Comparison of ENCODE assay signal across 8 cellular contexts in genomic region chr7:5523712-5524561, GRCh38. TPM values are rescaled to one million over a fixed set of nuclear protein-coding genes. Genes with fewer than 3 reads are reported as not detected.
DNase-seq lines count a peak whose midpoint lies in the region; ATAC-seq, FAIRE-seq and TF ChIP-seq lines count a peak whose summit lies in the region.
"Not testable (repeated sequence)": the region's sequence is repeated elsewhere in the genome, so short reads cannot be mapped to it uniquely, and the experiment has no call there.

No MANE protein-coding gene starts in this region.

- POLR2A ChIA-PET in Caco-2 (lab: Charles Lee) = interaction anchor here (0.6 to 2.1 kb wide), 4 partner anchors 10 to 154 kb away, joined by 3 to 11 read pairs (median 6); no protein-coding TSS in a partner anchor
- POLR2A ChIA-PET in RWPE1 (lab: Yijun Ruan, JAX; ENCODE audit: low non-redundant PET) = interaction anchor here (0.7 kb wide), 1 partner anchor 30 kb away, joined by 3 read pairs; no protein-coding TSS in a partner anchor
- POLR2A ChIA-PET in activated CD4-positive, alpha-beta memory T cell treated with anti-CD3 and anti-CD28 coated beads, Interleukin-2, amount 10 ng/mL, durations not matched to agents 7 days and 5 days (lab: Charles Lee) = interaction anchor here (0.6 to 4.3 kb wide), 8 partner anchors 8 to 249 kb away, joined by 3 to 20 read pairs (median 7); no protein-coding TSS in a partner anchor
- POLR2A ChIA-PET in K562 (lab: Yijun Ruan, JAX) = interaction anchor here (0.5 to 5.3 kb wide), 25 partner anchors 15 to 320 kb away, joined by 3 to 71 read pairs (median 4); no protein-coding TSS in a partner anchor
- POLR2A ChIA-PET in naive thymus-derived CD4-positive, alpha-beta T cell (lab: Charles Lee) = interaction anchor here (1.1 to 2.7 kb wide), 3 partner anchors 29 to 171 kb away, joined by 3 to 13 read pairs (median 3); no protein-coding TSS in a partner anchor

- H3K4me1 ChIP-seq in Caco-2 (peaks cover 18% of the 10 kb centered on the region), K562 (replicated peaks in 1 of 2; ENCODE audit: control insufficient read depth in 2 of 2, insufficient read depth in 2 of 2, low read length in 2 of 2) (peaks cover 13 to 15% of the 10 kb centered on the region in 2 experiments; a peak in 4 of 5 replicates)
- H3K4me1 ChIP-seq in naive thymus-derived CD4-positive, alpha-beta T cell (ENCODE audit: control insufficient read depth in 2 of 2, insufficient read depth in 2 of 2, low read length in 2 of 2) = not testable (repeated sequence)

- CTCF ChIA-PET in Caco-2 (lab: Charles Lee) = interaction anchor here (0.6 kb wide), 1 partner anchor 1528 kb away, joined by 4 read pairs; no protein-coding TSS in a partner anchor
- CTCF ChIA-PET in RWPE1 (lab: Yijun Ruan, JAX); K562 (lab: Yijun Ruan, JAX; ENCODE audit: low intra/inter-chr PET ratio): not testable (repeated sequence)
- CTCF ChIA-PET in activated CD4-positive, alpha-beta memory T cell treated with anti-CD3 and anti-CD28 coated beads, Interleukin-2, amount 10 ng/mL, durations not matched to agents 7 days and 5 days (lab: Charles Lee) = interaction anchor here (0.6 to 4.4 kb wide), 2 partner anchors 15 to 35 kb away, joined by 3 to 33 read pairs; no protein-coding TSS in a partner anchor
- CTCF ChIA-PET in naive thymus-derived CD4-positive, alpha-beta T cell (lab: Charles Lee) = interaction anchor here (0.7 kb wide), 2 partner anchors 127 to 315 kb away, joined by 4 read pairs; no protein-coding TSS in a partner anchor

- H3K36me3 ChIP-seq in Caco-2 (ENCODE audit: control insufficient read depth, insufficient read depth, low read length) = peaks cover 20% of the 10 kb centered on the region
- peaks cover 43% of the 10 kb centered on the region for H3K36me3 ChIP-seq in K562 (ENCODE audit: control insufficient read depth, insufficient read depth, low read length)
- peaks cover 16 to 34% (median 21%) of the 10 kb centered on the region in 3 experiments for H3K36me3 ChIP-seq in naive thymus-derived CD4-positive, alpha-beta T cell (ENCODE audit: control insufficient read depth in 2 of 3, insufficient read depth in 3 of 3, low read length in 3 of 3)

- H3K36me3 Mint-ChIP-seq in Caco-2 (ENCODE audit: insufficient read depth, unreplicated experiment) (peaks cover 100% of the 10 kb centered on the region), HFFc6 (ENCODE audit: low read depth) (peaks cover 45% of the 10 kb centered on the region)
- peaks cover 45% of the 10 kb centered on the region for H3K36me3 Mint-ChIP-seq in activated CD4-positive, alpha-beta memory T cell treated with anti-CD3 and anti-CD28 coated beads, Interleukin-2, amount 10 ng/mL, durations not matched to agents 7 days and 5 days (ENCODE audit: low read depth)
- H3K36me3 Mint-ChIP-seq in naive thymus-derived CD4-positive, alpha-beta T cell = peaks cover 16 to 41% (median 17%) of the 10 kb centered on the region in 5 donors

- not testable (repeated sequence) for TF ChIP-seq CTCF in Caco-2 (IDR thresholded peaks at IDR 0.05; ENCODE audit: insufficient read depth in 1 of 2, low read depth in 1 of 2, low read length in 1 of 2, severe bottlenecking in 1 of 2, unreplicated experiment in 1 of 2); HFFc6 (IDR thresholded peaks at IDR 0.05); RWPE1 (conservative IDR thresholded peaks at IDR 0.05; ENCODE audit: low read depth); K562 (IDR thresholded peaks at IDR 0.05 in 2 of 3, conservative IDR thresholded peaks at IDR 0.05 in 1 of 3; ENCODE audit: insufficient read depth in 2 of 3, low read depth in 1 of 3, low read length in 3 of 3); fibroblast of pulmonary artery (IDR thresholded peaks at IDR 0.05; ENCODE audit: low read length, missing control alignments)

- not testable (repeated sequence) for H3K4me2 ChIP-seq in K562 (ENCODE audit: insufficient read depth, low read length)

- ATAC-seq in K562; naive thymus-derived CD4-positive, alpha-beta T cell; stimulated activated naive CD8-positive, alpha-beta T cell treated with anti-CD3 and anti-CD28 coated beads, Interleukin-15, Interleukin-2, amounts not matched to agents 100 U/mL and 50 U/mL, for 24 hours: not testable (repeated sequence)

- not testable (repeated sequence) for FAIRE-seq in K562 (lab: Jason Lieb, UNC)

- peak overlapping the region; percentile 99 for H3K27ac ChIP-seq in RWPE1
- H3K27ac ChIP-seq in K562 (ENCODE audit: extremely low read depth, low read depth, low read length); naive thymus-derived CD4-positive, alpha-beta T cell (ENCODE audit: low read depth, low read length): not testable (repeated sequence)

- H4K20me1 ChIP-seq in K562 (replicated peaks; ENCODE audit: control insufficient read depth, insufficient read depth, low read length) = peaks cover 34% of the 10 kb centered on the region

- not testable (repeated sequence) for TF ChIP-seq EP300 in K562 (IDR thresholded peaks at IDR 0.05; ENCODE audit: low read length)

- in situ Hi-C loops in K562 (cut with MboI) = not testable (repeated sequence)

- H3K4me1 Mint-ChIP-seq in Caco-2 (ENCODE audit: low read depth, unreplicated experiment) (peaks cover 15% of the 10 kb centered on the region), HFFc6 (ENCODE audit: low read depth) (peaks cover 19% of the 10 kb centered on the region)
- peaks cover 30% of the 10 kb centered on the region for H3K4me1 Mint-ChIP-seq in activated CD4-positive, alpha-beta memory T cell treated with anti-CD3 and anti-CD28 coated beads, Interleukin-2, amount 10 ng/mL, durations not matched to agents 7 days and 5 days
- H3K4me1 Mint-ChIP-seq in naive thymus-derived CD4-positive, alpha-beta T cell = peaks cover 31 to 49% (median 38%) of the 10 kb centered on the region in 7 donors

- peaks cover 19% of the 10 kb centered on the region for H3K9me1 ChIP-seq in K562 (ENCODE audit: control insufficient read depth, insufficient read depth, low read length)

- H3K9me3 Mint-ChIP-seq in Caco-2 (ENCODE audit: unreplicated experiment); activated CD4-positive, alpha-beta memory T cell treated with anti-CD3 and anti-CD28 coated beads, Interleukin-2, amount 10 ng/mL, durations not matched to agents 7 days and 5 days: not testable (repeated sequence)
- peaks cover 26% of the 10 kb centered on the region for H3K9me3 Mint-ChIP-seq in HFFc6
- peaks cover 0 to 24% (median 0%) of the 10 kb centered on the region in 11 donors for H3K9me3 Mint-ChIP-seq in naive thymus-derived CD4-positive, alpha-beta T cell

- H3K9me3 ChIP-seq in Caco-2; K562 (replicated peaks; ENCODE audit: control insufficient read depth, insufficient read depth, low read depth, low read length); naive thymus-derived CD4-positive, alpha-beta T cell (ENCODE audit: control insufficient read depth in 2 of 3, low read length in 3 of 3): not testable (repeated sequence)

- peak; percentile 74 for TF ChIP-seq POLR2A in K562 (conservative IDR thresholded peaks at IDR 0.05)

- BruUV-seq in Caco-2 (replicated peaks; lab: Mats Ljungman, UMichigan); K562 (replicated peaks; lab: Mats Ljungman, UMichigan): not testable (repeated sequence)

- H3K27ac Mint-ChIP-seq in Caco-2 (ENCODE audit: unreplicated experiment) (peak overlapping the region; percentile 70), HFFc6 (peak overlapping the region; percentile 95)
- peak overlapping the region; percentile 79 for H3K27ac Mint-ChIP-seq in activated CD4-positive, alpha-beta memory T cell treated with anti-CD3 and anti-CD28 coated beads, Interleukin-2, amount 10 ng/mL, durations not matched to agents 7 days and 5 days
- peak overlapping the region in 8 of 9 donors; percentile 54 to 95 (median 81) for H3K27ac Mint-ChIP-seq in naive thymus-derived CD4-positive, alpha-beta T cell

- H3K27me3 Mint-ChIP-seq in Caco-2 (ENCODE audit: insufficient read depth, unreplicated experiment); activated CD4-positive, alpha-beta memory T cell treated with anti-CD3 and anti-CD28 coated beads, Interleukin-2, amount 10 ng/mL, durations not matched to agents 7 days and 5 days: not testable (repeated sequence)
- peaks cover 88% of the 10 kb centered on the region for H3K27me3 Mint-ChIP-seq in HFFc6 (ENCODE audit: insufficient read depth)
- H3K27me3 Mint-ChIP-seq in naive thymus-derived CD4-positive, alpha-beta T cell = peaks cover 0 to 16% (median 0%) of the 10 kb centered on the region in 5 donors

- DNase-seq in Caco-2 (peak; percentile 61 to 76), K562 (ENCODE audit: extremely low read depth in 1 of 4, low spot score in 3 of 4) (peak in 2 of 4 experiments; percentile 4 to 23), fibroblast of pulmonary artery (ENCODE audit: low read depth) (peak; percentile 75)
- not testable (repeated sequence) for DNase-seq in HFFc6; RWPE1 (ENCODE audit: low spot score)
- peak; percentile 42 for DNase-seq in activated CD4-positive, alpha-beta memory T cell treated with anti-CD3 and anti-CD28 coated beads, Interleukin-2, amount 10 ng/mL, durations not matched to agents 7 days and 5 days
- peak in 2 of 9 donors; percentile 18 to 21 for DNase-seq in naive thymus-derived CD4-positive, alpha-beta T cell
- peak; percentile 45 for DNase-seq in stimulated activated naive CD8-positive, alpha-beta T cell treated with anti-CD3 and anti-CD28 coated beads, Interleukin-15, Interleukin-2, amounts not matched to agents 100 U/mL and 50 U/mL, for 24 hours

- not testable (repeated sequence) for H3K27me3 ChIP-seq in Caco-2 (replicated peaks; ENCODE audit: control insufficient read depth, insufficient read depth, low read length); K562 (ENCODE audit: control insufficient read depth in 2 of 2, insufficient read depth in 2 of 2, low read length in 2 of 2); naive thymus-derived CD4-positive, alpha-beta T cell (ENCODE audit: control insufficient read depth in 2 of 2, insufficient read depth in 2 of 2, low read length in 2 of 2)

- WGBS in K562 (ENCODE audit: insufficient coverage, low coverage, missing lambda C conversion rate) = 82% methylated on average over 15 of the region's 17 CpGs

- H3K79me2 ChIP-seq in K562 (ENCODE audit: control insufficient read depth, insufficient read depth, low read length) = peaks cover 20% of the 10 kb centered on the region

- intact Hi-C loops in Caco-2 (cut with micrococcal nuclease; ENCODE audit: unreplicated experiment); K562 (cut with micrococcal nuclease); naive thymus-derived CD4-positive, alpha-beta T cell (cut with micrococcal nuclease): not testable (repeated sequence)

- not testable (repeated sequence) for H2AFZ ChIP-seq in K562 (ENCODE audit: low read depth, low read length)

- H3K4me3 ChIP-seq in Caco-2 (ENCODE audit: low read depth, low read length); K562; fibroblast of pulmonary artery (replicated peaks; ENCODE audit: low read depth, low read length); naive thymus-derived CD4-positive, alpha-beta T cell (ENCODE audit: low read length): not testable (repeated sequence)

- H3K4me3 Mint-ChIP-seq in Caco-2 (ENCODE audit: unreplicated experiment) = not testable (repeated sequence)
- peak overlapping the region; percentile 56 for H3K4me3 Mint-ChIP-seq in HFFc6
- peak overlapping the region; percentile 49 for H3K4me3 Mint-ChIP-seq in activated CD4-positive, alpha-beta memory T cell treated with anti-CD3 and anti-CD28 coated beads, Interleukin-2, amount 10 ng/mL, durations not matched to agents 7 days and 5 days
- peak overlapping the region in 1 of 10 donors; percentile 27 for H3K4me3 Mint-ChIP-seq in naive thymus-derived CD4-positive, alpha-beta T cell

- not testable (repeated sequence) for H3K9ac ChIP-seq in K562 (ENCODE audit: insufficient read depth in 1 of 2, low read depth in 2 of 2, low read length in 2 of 2)

- not testable (repeated sequence) for TF ChIP-seq RAD21 in K562 (CRISPR knock-in tag; conservative IDR thresholded peaks at IDR 0.05 in 1 of 2, IDR thresholded peaks at IDR 0.05 in 1 of 2)

RNA-seq across cellular contexts. Expression of gene ACTB, which starts 6.5 kb away (rescaled TPM):
- 3,565 and 4,201 TPM in 2 replicates for total RNA-seq in Caco-2 (2022)
- total RNA-seq in HFFc6 (2021; fragmentation: NEBNext Ultra II Directional; extraction: Animal tissue kit (Norgen Biotek cat#: 25700)) = over 10,000 TPM in 5 of 6 experiments, 1,000 to 10,000 TPM in 1; 9,852 to 14,845 (median 13,380) TPM
- total RNA-seq in activated CD4-positive, alpha-beta memory T cell treated with anti-CD3 and anti-CD28 coated beads, Interleukin-2, amount 10 ng/mL, durations not matched to agents 7 days and 5 days = over 10,000 TPM; 11,429 to 11,435 TPM
- 442 and 814 TPM in 2 replicates for total RNA-seq in K562 (2011; cell fraction: chromatin; rRNA removed; ENCODE audit: low replicate concordance)
- 822 and 827 TPM in 2 replicates for total RNA-seq in K562 (2011; cell fraction: nucleolus; rRNA removed)
- 612 and 733 TPM in 2 replicates for total RNA-seq in K562 (2011; cell fraction: nucleoplasm; rRNA removed)
- 1,050 and 1,578 TPM in 2 replicates for total RNA-seq in K562 (2014; rRNA removed)
- 1,330 and 1,372 TPM in 2 replicates for total RNA-seq in K562 (2014; rRNA removed; fragmentation: Illumina TruSeq; extraction: Trizol)
- 1,064 and 1,131 TPM in 2 replicates for total RNA-seq in K562 (2015; rRNA removed; fragmentation: Illumina TruSeq; extraction: Trizol)
- 3,434 and 3,475 TPM in 2 replicates for total RNA-seq in K562 (2021)
- polyA plus RNA-seq in K562 (2011; rRNA removed) = 394 and 1,035 TPM in 2 replicates
- 886 and 917 TPM in 2 replicates for polyA plus RNA-seq in K562 (2011; cell fraction: cytosol; rRNA removed)
- polyA plus RNA-seq in K562 (2011; cell fraction: nucleus; rRNA removed) = 1,199 and 1,212 TPM in 2 replicates
- polyA plus RNA-seq in K562 (2012) = 3,171 and 3,886 TPM in 2 replicates
- polyA plus RNA-seq in K562 (2014; fragmentation: Illumina TruSeq; extraction: Trizol) = 3,161 and 3,227 TPM in 2 replicates
- 1,000 to 10,000 TPM; 1,484 to 2,232 TPM for polyA plus RNA-seq in K562 (2014; fragmentation: Nextera tagmentation; extraction: Ambion mirVana)
- polyA plus RNA-seq in K562 (2014; rRNA removed) = 1,030 and 1,055 TPM in 2 replicates
- polyA minus RNA-seq in K562 (2011; rRNA and poly(A)+ RNA removed) = 535 and 828 TPM in 2 replicates
- 1,311 and 2,256 TPM in 2 replicates for polyA minus RNA-seq in K562 (2011; cell fraction: cytosol; rRNA and poly(A)+ RNA removed)
- polyA minus RNA-seq in K562 (2011; cell fraction: nucleus; rRNA and poly(A)+ RNA removed) = 373 and 553 TPM in 2 replicates
- over 10,000 TPM in 1 of 5 experiments, 1,000 to 10,000 TPM in 4; 2,405 to 12,292 (median 2,801) TPM for total RNA-seq in naive thymus-derived CD4-positive, alpha-beta T cell
- polyA plus RNA-seq in naive thymus-derived CD4-positive, alpha-beta T cell = over 10,000 TPM; 11,269 to 12,728 TPM

RNA-seq across cellular contexts. Expression of gene FBXL18, which starts 10.3 kb away (rescaled TPM):
- total RNA-seq in Caco-2 (2022) (22.1 and 24.6 TPM in 2 replicates), K562 (2014; rRNA removed) (3.5 and 4.5 TPM in 2 replicates), K562 (2014; rRNA removed; fragmentation: Illumina TruSeq; extraction: Trizol) (1.4 and 1.5 TPM in 2 replicates), K562 (2015; rRNA removed; fragmentation: Illumina TruSeq; extraction: Trizol) (2.6 and 2.7 TPM in 2 replicates), K562 (2021) (13.4 and 14.2 TPM in 2 replicates)
- total RNA-seq in HFFc6 (2021; fragmentation: NEBNext Ultra II Directional; extraction: Animal tissue kit (Norgen Biotek cat#: 25700)) = 10 to 100 TPM; 17.9 to 24.4 (median 20.0) TPM
- 10 to 100 TPM in 1 of 2 experiments, 1 to 10 TPM in 1; 9.4 to 10.1 TPM for total RNA-seq in activated CD4-positive, alpha-beta memory T cell treated with anti-CD3 and anti-CD28 coated beads, Interleukin-2, amount 10 ng/mL, durations not matched to agents 7 days and 5 days
- total RNA-seq in K562 (2011; cell fraction: chromatin; rRNA removed; ENCODE audit: low replicate concordance) = 15.8 and 38.3 TPM in 2 replicates
- 22.5 and 24.8 TPM in 2 replicates for total RNA-seq in K562 (2011; cell fraction: nucleolus; rRNA removed)
- 13.9 and 14.8 TPM in 2 replicates for total RNA-seq in K562 (2011; cell fraction: nucleoplasm; rRNA removed)
- polyA plus RNA-seq in K562 (2011; rRNA removed) (1.2 and 3.0 TPM in 2 replicates), K562 (2014; fragmentation: Illumina TruSeq; extraction: Trizol) (2.2 and 3.2 TPM in 2 replicates), K562 (2014; fragmentation: Nextera tagmentation; extraction: Ambion mirVana) (under 1 TPM; 0.25 to 0.31 TPM), K562 (2014; rRNA removed) (5.2 and 5.7 TPM in 2 replicates)
- 2.0 and 4.8 TPM in 2 replicates for polyA plus RNA-seq in K562 (2011; cell fraction: cytosol; rRNA removed)
- 3.8 and 7.6 TPM in 2 replicates for polyA plus RNA-seq in K562 (2011; cell fraction: nucleus; rRNA removed)
- polyA plus RNA-seq in K562 (2012) = 5.4 and 6.2 TPM in 2 replicates
- 1.7 and 2.2 TPM in 2 replicates for polyA minus RNA-seq in K562 (2011; rRNA and poly(A)+ RNA removed)
- polyA minus RNA-seq in K562 (2011; cell fraction: cytosol; rRNA and poly(A)+ RNA removed) = 5.8 and 6.3 TPM in 2 replicates
- polyA minus RNA-seq in K562 (2011; cell fraction: nucleus; rRNA and poly(A)+ RNA removed) = 5.0 and 6.2 TPM in 2 replicates
- total RNA-seq in naive thymus-derived CD4-positive, alpha-beta T cell = 10 to 100 TPM in 2 of 5 experiments, 1 to 10 TPM in 3; 7.3 to 13.7 (median 9.7) TPM
- polyA plus RNA-seq in naive thymus-derived CD4-positive, alpha-beta T cell = 1 to 10 TPM; 1.6 to 2.0 TPM
